Comparison of ENCODE assay signal across 1 cellular context in the genomic region with DNA sequence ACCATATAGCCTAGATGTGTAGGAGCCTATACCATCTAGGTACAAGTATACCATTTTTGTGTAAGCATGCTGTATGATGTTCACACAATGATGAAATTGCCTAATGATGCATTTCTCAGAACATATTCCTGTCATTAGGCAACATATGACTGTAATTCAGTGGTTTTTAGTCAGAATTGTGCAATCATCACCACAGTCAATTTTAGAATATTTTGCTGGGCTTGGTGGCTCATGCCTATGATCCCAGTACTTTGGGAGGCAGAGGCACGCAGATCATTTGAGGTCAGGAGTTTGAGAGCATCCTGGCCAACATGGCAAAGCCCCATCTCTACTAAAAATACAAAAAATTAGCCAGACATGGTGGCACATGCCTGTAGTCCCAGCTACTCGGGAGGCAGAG.
TF ChIP-seq lines count a peak whose summit lies in the region.

No MANE protein-coding gene starts in this region.

TF ChIP-seq in GM12878, 131 proteins besides CTCF, POLR2A, EP300 and RAD21:
- TF ChIP-seq NFIC (IDR thresholded peaks at IDR 0.05; ENCODE audit: low read depth, low read length) (peak; percentile 54; the same call in 1 of the 2 replicates), CREM (IDR thresholded peaks at IDR 0.05; ENCODE audit: low read depth) (peak; percentile 90), CEBPB (IDR thresholded peaks at IDR 0.05; ENCODE audit: borderline replicate concordance in 1 of 2, low read depth in 2 of 2, low read length in 2 of 2) (peak; percentile 74 to 83; a peak in 2 of 4 replicates), EED (IDR thresholded peaks at IDR 0.05; ENCODE audit: low read depth) (peak; percentile 75), IKZF2 (IDR thresholded peaks at IDR 0.05) (peak in 1 of 2 experiments; percentile 34; a peak in 1 of 4 replicates), MTA2 (IDR thresholded peaks at IDR 0.05; ENCODE audit: low read depth) (0 out of 2 replicates have a peak, but pooled peaks have one; percentile 21), BCL11A (IDR thresholded peaks at IDR 0.05; ENCODE audit: low read depth, low read length) (peak; percentile 72), RUNX3 (IDR thresholded peaks at IDR 0.05; ENCODE audit: low read length) (peak; percentile 88), CREB1 (IDR thresholded peaks at IDR 0.05; ENCODE audit: low read depth) (peak; percentile 86), JUNB (IDR thresholded peaks at IDR 0.05) (peak; percentile 98), DPF2 (IDR thresholded peaks at IDR 0.05) (0 out of 2 replicates have a peak, but pooled peaks have one; percentile 22), IRF4 (IDR thresholded peaks at IDR 0.05; ENCODE audit: low read depth, low read length) (peak; percentile 86)
- TF ChIP-seq, protein P1, sequence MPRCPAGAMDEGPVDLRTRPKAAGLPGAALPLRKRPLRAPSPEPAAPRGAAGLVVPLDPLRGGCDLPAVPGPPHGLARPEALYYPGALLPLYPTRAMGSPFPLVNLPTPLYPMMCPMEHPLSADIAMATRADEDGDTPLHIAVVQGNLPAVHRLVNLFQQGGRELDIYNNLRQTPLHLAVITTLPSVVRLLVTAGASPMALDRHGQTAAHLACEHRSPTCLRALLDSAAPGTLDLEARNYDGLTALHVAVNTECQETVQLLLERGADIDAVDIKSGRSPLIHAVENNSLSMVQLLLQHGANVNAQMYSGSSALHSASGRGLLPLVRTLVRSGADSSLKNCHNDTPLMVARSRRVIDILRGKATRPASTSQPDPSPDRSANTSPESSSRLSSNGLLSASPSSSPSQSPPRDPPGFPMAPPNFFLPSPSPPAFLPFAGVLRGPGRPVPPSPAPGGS (IDR thresholded peaks at IDR 0.05; ENCODE audit: borderline replicate concordance, insufficient read depth, low read depth, low read length, poor library complexity, severe bottlenecking), result peak; percentile 16
- TF ChIP-seq, protein P2, sequence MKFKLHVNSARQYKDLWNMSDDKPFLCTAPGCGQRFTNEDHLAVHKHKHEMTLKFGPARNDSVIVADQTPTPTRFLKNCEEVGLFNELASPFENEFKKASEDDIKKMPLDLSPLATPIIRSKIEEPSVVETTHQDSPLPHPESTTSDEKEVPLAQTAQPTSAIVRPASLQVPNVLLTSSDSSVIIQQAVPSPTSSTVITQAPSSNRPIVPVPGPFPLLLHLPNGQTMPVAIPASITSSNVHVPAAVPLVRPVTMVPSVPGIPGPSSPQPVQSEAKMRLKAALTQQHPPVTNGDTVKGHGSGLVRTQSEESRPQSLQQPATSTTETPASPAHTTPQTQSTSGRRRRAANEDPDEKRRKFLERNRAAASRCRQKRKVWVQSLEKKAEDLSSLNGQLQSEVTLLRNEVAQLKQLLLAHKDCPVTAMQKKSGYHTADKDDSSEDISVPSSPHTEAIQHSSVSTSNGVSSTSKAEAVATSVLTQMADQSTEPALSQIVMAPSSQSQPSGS (IDR thresholded peaks at IDR 0.05; ENCODE audit: low read length), result peak; percentile 62
